Comparison of ENCODE assay signal across 9 cellular contexts in genomic region chr6:100573169-100573568, GRCh38.
A peak's percentile ranks its signal among the peaks of the same experiment; 100 is the strongest.
DNase-seq lines count a peak whose midpoint lies in the region; ATAC-seq, FAIRE-seq and TF ChIP-seq lines count a peak whose summit lies in the region.
"Had no signal": no experiment of that assay in that cellular context is flagged by ENCODE, and none has a peak within 500 bp of the region (broad histone marks: within the 10 kb centered on the region; RNA-seq: fewer than 3 reads in every experiment).

No MANE protein-coding gene starts in this region.

- H3K27ac Mint-ChIP-seq in activated CD8-positive, alpha-beta T cell treated with anti-CD3 and anti-CD28 coated beads, Interleukin-2, amount 10 ng/mL, durations not matched to agents 7 days and 5 days: no peak overlapping the region
- no peak overlapping the region for H3K27ac Mint-ChIP-seq in effector memory CD8-positive, alpha-beta T cell

- peaks cover 34% of the 10 kb centered on the region for H3K36me3 Mint-ChIP-seq in activated CD8-positive, alpha-beta T cell treated with anti-CD3 and anti-CD28 coated beads, Interleukin-2, amount 10 ng/mL, durations not matched to agents 7 days and 5 days (ENCODE audit: low read depth)
- H3K36me3 Mint-ChIP-seq in effector memory CD8-positive, alpha-beta T cell (ENCODE audit: insufficient read depth): peaks cover 3% of the 10 kb centered on the region

- no peak overlapping the region for H3K4me3 Mint-ChIP-seq in activated CD8-positive, alpha-beta T cell treated with anti-CD3 and anti-CD28 coated beads, Interleukin-2, amount 10 ng/mL, durations not matched to agents 7 days and 5 days
- H3K4me3 Mint-ChIP-seq in effector memory CD8-positive, alpha-beta T cell: no peak overlapping the region

- peak; percentile 82 for FAIRE-seq in islet of Langerhans (lab: Jason Lieb, UNC)

- no peak overlapping the region for H3K27ac ChIP-seq in WERI-Rb-1

- TF ChIP-seq CTCF in AG10803 (conservative IDR thresholded peaks at IDR 0.05; ENCODE audit: low read length) (peak; percentile 58), WERI-Rb-1 (IDR thresholded peaks at IDR 0.05; ENCODE audit: low read depth, low read length) (0 out of 2 replicates have a peak, but pooled peaks have one; percentile 6)

- no peaks in the 10 kb centered on the region for H3K9me3 ChIP-seq in WERI-Rb-1 (ENCODE audit: severe bottlenecking)

- H3K4me3 ChIP-seq in AG10803 (ENCODE audit: low read length) (no peak overlapping the region), WERI-Rb-1 (ENCODE audit: low read depth, low read length) (no peak overlapping the region)

- no peaks in the 10 kb centered on the region for H3K36me3 ChIP-seq in WERI-Rb-1

- ATAC-seq in activated CD8-positive, alpha-beta T cell treated with anti-CD3 and anti-CD28 coated beads, Interleukin-2, amount 10 ng/mL, durations not matched to agents 7 days and 5 days: no peak
- no peak for ATAC-seq in effector memory CD8-positive, alpha-beta T cell (replicated peaks)

- no peaks in the 10 kb centered on the region for H3K27me3 ChIP-seq in WERI-Rb-1 (ENCODE audit: insufficient read depth, low read depth, severe bottlenecking)

- H3K27me3 Mint-ChIP-seq in activated CD8-positive, alpha-beta T cell treated with anti-CD3 and anti-CD28 coated beads, Interleukin-2, amount 10 ng/mL, durations not matched to agents 7 days and 5 days (ENCODE audit: low read depth): no peaks in the 10 kb centered on the region
- no peaks in the 10 kb centered on the region for H3K27me3 Mint-ChIP-seq in effector memory CD8-positive, alpha-beta T cell

- POLR2A ChIA-PET in activated CD8-positive, alpha-beta T cell treated with anti-CD3 and anti-CD28 coated beads, Interleukin-2, amount 10 ng/mL, durations not matched to agents 7 days and 5 days (lab: Charles Lee): no interaction called here

- peak; percentile 56 for DNase-seq in AG10803 (ENCODE audit: low read depth)
- DNase-seq in HS-5 (ENCODE audit: low read depth): peak; percentile 37
- DNase-seq in WERI-Rb-1: no peak
- no peak for DNase-seq in activated CD8-positive, alpha-beta memory T cell treated with anti-CD3 and anti-CD28 coated beads for 24 hours
- no peak for DNase-seq in activated CD8-positive, alpha-beta T cell treated with anti-CD3 and anti-CD28 coated beads, Interleukin-2, amount 10 ng/mL, durations not matched to agents 7 days and 5 days
- DNase-seq in effector memory CD8-positive, alpha-beta T cell: no peak
- DNase-seq in dedifferentiated amniotic fluid mesenchymal stem cell (ENCODE audit: extremely low spot score): no peak
- DNase-seq: hypothalamus had no signal

- no peaks in the 10 kb centered on the region for H3K9me3 Mint-ChIP-seq in activated CD8-positive, alpha-beta T cell treated with anti-CD3 and anti-CD28 coated beads, Interleukin-2, amount 10 ng/mL, durations not matched to agents 7 days and 5 days (ENCODE audit: insufficient read depth)
- no peaks in the 10 kb centered on the region for H3K9me3 Mint-ChIP-seq in effector memory CD8-positive, alpha-beta T cell

- H3K4me1 Mint-ChIP-seq in activated CD8-positive, alpha-beta T cell treated with anti-CD3 and anti-CD28 coated beads, Interleukin-2, amount 10 ng/mL, durations not matched to agents 7 days and 5 days (ENCODE audit: low read depth): peaks cover 5% of the 10 kb centered on the region
- peaks cover 0 to 11% of the 10 kb centered on the region in 2 donors for H3K4me1 Mint-ChIP-seq in effector memory CD8-positive, alpha-beta T cell (ENCODE audit: low read depth in 2 of 2)

- CTCF ChIA-PET in activated CD8-positive, alpha-beta T cell treated with anti-CD3 and anti-CD28 coated beads, Interleukin-2, amount 10 ng/mL, durations not matched to agents 7 days and 5 days (lab: Charles Lee): no interaction called here

Comparison
In these comparisons a context has a peak if more than half of its experiments do, and no peak if none do; other contexts are left out.
1. DNase-seq: peak in AG10803 (single experiment) and HS-5 (single experiment); none in WERI-Rb-1 (single experiment), activated CD8-positive, alpha-beta memory T cell treated with anti-CD3 and anti-CD28 coated beads for 24 hours (single experiment), activated CD8-positive, alpha-beta T cell treated with anti-CD3 and anti-CD28 coated beads, Interleukin-2, amount 10 ng/mL, durations not matched to agents 7 days and 5 days (single experiment), effector memory CD8-positive, alpha-beta T cell (0 of 3) and dedifferentiated amniotic fluid mesenchymal stem cell (single experiment).